In the genomic region with DNA sequence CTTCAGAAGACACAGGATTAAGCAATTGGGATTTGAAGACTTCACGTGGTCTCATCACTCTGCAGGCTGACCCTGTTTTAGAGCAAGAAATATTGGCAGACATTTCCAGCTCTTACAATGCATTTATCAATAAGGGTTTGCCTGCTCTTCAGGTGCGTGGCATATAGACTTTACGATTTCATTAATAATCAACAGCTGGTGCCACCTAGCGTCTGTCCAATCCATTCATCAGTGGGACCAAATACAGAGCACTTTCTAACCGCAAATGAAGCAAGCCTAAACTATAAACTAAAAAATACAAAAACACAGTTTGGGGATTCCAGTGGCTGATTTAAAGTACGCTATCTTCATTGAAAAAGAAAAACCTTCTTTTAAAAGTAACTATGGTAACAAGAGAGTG, we compare ENCODE assay signal across 8 cellular contexts.
DNase-seq lines count a peak whose midpoint lies in the region; ATAC-seq lines count a peak whose summit lies in the region.

No MANE protein-coding gene starts in this region.

- no peaks in the 10 kb centered on the region for H3K9me3 ChIP-seq in SJCRH30 (replicated peaks)

- ATAC-seq in sciatic nerve: no peak

- H3K4me3 ChIP-seq in ACC112 (ENCODE audit: low read depth, low read length) (no peak overlapping the region), SJCRH30 (no peak overlapping the region)

- H3K79me2 ChIP-seq in ACC112 (ENCODE audit: control insufficient read depth, insufficient read depth, low read length, unreplicated experiment): no peaks in the 10 kb centered on the region

- no peaks in the 10 kb centered on the region for H3K36me3 ChIP-seq in ACC112 (ENCODE audit: insufficient read depth, low read length)
- no peaks in the 10 kb centered on the region for H3K36me3 ChIP-seq in SJCRH30

- intact Hi-C loops in sciatic nerve (cut with DNase I): no loop called here

- no peaks in the 10 kb centered on the region for H3K27me3 ChIP-seq in ACC112 (ENCODE audit: insufficient read depth, low read length)
- no peaks in the 10 kb centered on the region for H3K27me3 ChIP-seq in SJCRH30

- peaks cover 12% of the 10 kb centered on the region for H3K4me1 ChIP-seq in ACC112 (ENCODE audit: control insufficient read depth, insufficient read depth, low read length, unreplicated experiment)
- peaks cover 5% of the 10 kb centered on the region; the same call in 1 of the 2 replicates for H3K4me1 ChIP-seq in SJCRH30

- H2AFZ ChIP-seq in ACC112 (ENCODE audit: low read length, unreplicated experiment): peak overlapping the region; percentile 68

- H3K27ac ChIP-seq in ACC112 (ENCODE audit: low read depth, low read length): no peak overlapping the region
- peak overlapping the region; percentile 98; the same call in 1 of the 2 replicates for H3K27ac ChIP-seq in SJCRH30

- peak; percentile 36 for DNase-seq in H4 (ENCODE audit: low spot score)
- DNase-seq in SJCRH30: peak in 1 of 2 experiments; percentile 6
- DNase-seq in iris pigment epithelial cell (ENCODE audit: low read depth): peak; percentile 37
- DNase-seq in sciatic nerve (ENCODE audit: low spot score): no peak
- no peak for DNase-seq in cortex of kidney (lab: John Stamatoyannopoulos, UW)
- no peak for DNase-seq in NCI-H774 (lab: John Stamatoyannopoulos, UW)
- DNase-seq in NCI-H2227 (lab: John Stamatoyannopoulos, UW; ENCODE audit: unreplicated experiment): no peak

Comparison
In these comparisons a context has a peak if more than half of its experiments do, and no peak if none do; other contexts are left out.
1. DNase-seq: peak in H4 (single experiment) and iris pigment epithelial cell (single experiment); none in sciatic nerve (single experiment), cortex of kidney (single experiment), NCI-H774 (single experiment) and NCI-H2227 (single experiment).